Comparison of ENCODE assay signal across 10 cellular contexts in the genomic region with DNA sequence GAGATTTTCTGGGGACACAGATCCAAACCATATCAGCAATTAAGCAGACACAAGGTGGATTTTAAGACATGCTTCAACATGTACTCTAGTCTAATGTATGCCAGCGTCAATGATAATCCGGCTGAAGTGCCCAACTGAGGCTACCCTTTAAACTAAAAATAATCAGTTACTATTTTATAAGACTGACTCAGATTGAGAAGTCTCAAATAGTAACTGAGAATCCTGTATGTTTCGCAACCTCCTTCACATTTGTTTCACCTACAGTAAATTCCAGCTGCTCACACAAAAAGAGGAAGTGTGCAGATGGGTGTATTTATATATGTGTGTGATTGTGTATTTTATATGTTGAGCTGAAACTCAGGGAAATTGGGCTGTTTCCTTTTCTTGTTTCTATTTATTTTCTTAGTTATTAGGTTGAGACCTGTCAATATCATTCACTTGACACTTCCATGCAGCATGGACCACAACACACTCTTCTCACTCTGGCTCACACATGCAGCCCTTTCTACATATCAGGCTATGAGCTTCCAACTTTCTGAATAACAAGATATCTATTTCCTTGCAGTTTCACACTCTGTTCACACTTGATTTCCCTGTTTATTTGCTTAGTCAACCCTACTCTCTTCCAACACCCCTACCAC.
A peak's percentile ranks its signal among the peaks of the same experiment; 100 is the strongest.
DNase-seq lines count a peak whose midpoint lies in the region; ATAC-seq, FAIRE-seq and TF ChIP-seq lines count a peak whose summit lies in the region.
"Had no signal": no experiment of that assay in that cellular context is flagged by ENCODE, and none has a peak within 500 bp of the region (broad histone marks: within the 10 kb centered on the region; RNA-seq: fewer than 3 reads in every experiment).

No MANE protein-coding gene starts in this region.

- no peak overlapping the region for H3K27ac Mint-ChIP-seq in CD8-positive, alpha-beta memory T cell

- CTCF ChIA-PET in CD8-positive, alpha-beta memory T cell (lab: Charles Lee) = no interaction called here

- no peaks in the 10 kb centered on the region for H3K9me3 ChIP-seq in Karpas-422 (ENCODE audit: low read length)
- H3K9me3 ChIP-seq in CD8-positive, alpha-beta memory T cell (ENCODE audit: low read length) = no peaks in the 10 kb centered on the region

- ATAC-seq in GM19351 (IDR thresholded peaks at IDR 0.05; ENCODE audit: unreplicated experiment) = peak; percentile 96
- peak; percentile 98 for ATAC-seq in HG02884 (IDR thresholded peaks at IDR 0.05; ENCODE audit: unreplicated experiment)

- H3K9me3 Mint-ChIP-seq in CD8-positive, alpha-beta memory T cell = peaks cover 0 to 1% (median 0%) of the 10 kb centered on the region in 5 donors

- H4K20me1 ChIP-seq in Karpas-422 (ENCODE audit: insufficient read depth, low read depth, low read length) = no peaks in the 10 kb centered on the region

- H3K27me3 ChIP-seq in GM06990 (replicated peaks; ENCODE audit: control insufficient read depth, insufficient read depth, low read length) (no peaks in the 10 kb centered on the region), Karpas-422 (ENCODE audit: low read length) (no peaks in the 10 kb centered on the region), H7 (ENCODE audit: control insufficient read depth, insufficient read depth, low read length) (no peaks in the 10 kb centered on the region; the same call in 1 of the 2 replicates)
- no peaks in the 10 kb centered on the region for H3K27me3 ChIP-seq in CD8-positive, alpha-beta memory T cell (ENCODE audit: insufficient read depth, low read length, poor library complexity, severe bottlenecking)

- TF ChIP-seq CTCF in GM06990 (IDR thresholded peaks at IDR 0.05; ENCODE audit: insufficient read depth, low read length, poor library complexity, severe bottlenecking) = no peak

- H2AFZ ChIP-seq in Karpas-422 (ENCODE audit: low read length) = no peak overlapping the region
- H2AFZ ChIP-seq: PC-9 had no signal

- no peaks in the 10 kb centered on the region for H3K79me2 ChIP-seq in Karpas-422 (ENCODE audit: low read length)

- H3K9me2 ChIP-seq in Karpas-422 (replicated peaks; ENCODE audit: insufficient read depth, low read length) = no peaks in the 10 kb centered on the region

- H3K27me3 Mint-ChIP-seq in CD8-positive, alpha-beta memory T cell = peaks cover 5 to 15% of the 10 kb centered on the region in 2 donors

- H3K4me1 Mint-ChIP-seq in CD8-positive, alpha-beta memory T cell = peaks cover 0 to 3% (median 0%) of the 10 kb centered on the region in 3 donors

- no peak overlapping the region for H3K4me2 ChIP-seq in Karpas-422 (ENCODE audit: low read depth, low read length, poor library complexity, severe bottlenecking)
- H3K4me2 ChIP-seq: PC-9 had no signal

- H3K4me3 ChIP-seq in GM06990 (replicated peaks; ENCODE audit: low read depth, low read length) (no peak overlapping the region), Karpas-422 (ENCODE audit: low read length) (no peak overlapping the region), H7 (ENCODE audit: insufficient read depth, low read depth, low read length) (no peak overlapping the region)
- H3K4me3 ChIP-seq in CD8-positive, alpha-beta memory T cell (ENCODE audit: low read length) = no peak overlapping the region
- H3K4me3 ChIP-seq: PC-9 had no signal

- H3K36me3 ChIP-seq in GM06990 (ENCODE audit: control insufficient read depth, insufficient read depth, low read length) (no peaks in the 10 kb centered on the region), Karpas-422 (ENCODE audit: insufficient read depth, low read length) (no peaks in the 10 kb centered on the region), H7 (replicated peaks; ENCODE audit: control insufficient read depth, insufficient read depth, low read length) (no peaks in the 10 kb centered on the region)
- H3K36me3 ChIP-seq in CD8-positive, alpha-beta memory T cell (ENCODE audit: insufficient read depth, low read length) = no peaks in the 10 kb centered on the region

- no peak overlapping the region for H3K9ac ChIP-seq in Karpas-422 (ENCODE audit: low read length)

- H3K4me1 ChIP-seq in Karpas-422 (ENCODE audit: low read length) = no peaks in the 10 kb centered on the region
- H3K4me1 ChIP-seq in CD8-positive, alpha-beta memory T cell (ENCODE audit: insufficient read depth, low read length) = no peaks in the 10 kb centered on the region

- no peak for FAIRE-seq in HTR-8/SVneo (lab: Jason Lieb, UNC)

- no peaks in the 10 kb centered on the region for H3K36me3 Mint-ChIP-seq in CD8-positive, alpha-beta memory T cell

- no peak overlapping the region for H3K4me3 Mint-ChIP-seq in CD8-positive, alpha-beta memory T cell

- DNase-seq in GM06990 (ENCODE audit: extremely low read depth, insufficient read length) = peak; percentile 60
- DNase-seq in Karpas-422 = peak; percentile 47
- no peak for DNase-seq in HTR-8/SVneo (ENCODE audit: insufficient read length, low spot score)
- DNase-seq in CD8-positive, alpha-beta memory T cell = no peak
- DNase-seq in H7 = no peak
- no peak for DNase-seq in stimulated activated naive CD4-positive, alpha-beta T cell treated with Interleukin-2 at 50 U/mL for 16 hours (lab: John Stamatoyannopoulos, UW)
- DNase-seq: activated CD4-positive, alpha-beta T cell treated with anti-CD3 and anti-CD28 coated beads, Interleukin-2, amount 50 U/mL, for 1 hour; PC-9 had no signal

- POLR2A ChIA-PET in CD8-positive, alpha-beta memory T cell (lab: Charles Lee) = no interaction called here

- H3K27ac ChIP-seq in Karpas-422 (ENCODE audit: low read length) = no peak overlapping the region
- H3K27ac ChIP-seq in CD8-positive, alpha-beta memory T cell (ENCODE audit: low read depth, low read length) = no peak overlapping the region
- H3K27ac ChIP-seq: PC-9 had no signal

Comparison
In these comparisons a context has a peak if more than half of its experiments do, and no peak if none do; other contexts are left out.
1. DNase-seq: peak in GM06990 (single experiment) and Karpas-422 (single experiment); none in HTR-8/SVneo (single experiment), CD8-positive, alpha-beta memory T cell (0 of 5), H7 (single experiment) and stimulated activated naive CD4-positive, alpha-beta T cell treated with Interleukin-2 at 50 U/mL for 16 hours (single experiment).